In the genomic region with DNA sequence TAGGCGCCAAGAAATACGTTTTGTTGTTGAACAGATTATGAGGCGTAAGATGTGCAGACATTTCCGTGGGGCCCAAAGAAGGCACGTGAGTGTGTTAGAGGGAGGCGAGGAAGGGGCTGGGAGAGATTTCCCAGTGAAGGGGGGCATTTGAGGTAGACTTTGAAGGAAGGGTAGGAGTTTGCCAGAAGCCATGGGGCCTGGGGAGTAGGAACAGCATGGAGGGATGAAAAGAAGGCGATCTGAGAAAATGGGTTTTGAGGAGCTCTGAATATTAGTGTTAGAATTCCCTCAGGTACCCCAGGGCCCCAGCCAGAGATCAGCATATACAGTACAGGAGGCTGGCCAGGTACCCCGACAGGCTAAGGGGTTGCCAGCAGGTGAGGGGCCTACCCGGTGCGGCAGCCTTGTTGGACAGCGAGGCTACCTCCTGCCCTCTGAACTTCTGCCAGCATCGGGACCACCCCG, we compare ENCODE assay signal across 8 cellular contexts. TPM values are rescaled to one million over a fixed set of nuclear protein-coding genes. Genes with fewer than 3 reads are reported as not detected.
DNase-seq lines count a peak whose midpoint lies in the region; ATAC-seq and TF ChIP-seq lines count a peak whose summit lies in the region.

No MANE protein-coding gene starts in this region.

- ATAC-seq in HG03097 (IDR thresholded peaks at IDR 0.05; ENCODE audit: low FRiP score, unreplicated experiment) = no peak

- H3K27me3 ChIP-seq in PC-9 (ENCODE audit: insufficient read depth, low read depth) = no peaks in the 10 kb centered on the region

- peak overlapping the region; percentile 4; the same call in 1 of the 2 replicates for H3K27ac ChIP-seq in PC-9

- no peaks in the 10 kb centered on the region for H3K9me2 ChIP-seq in PC-9 (ENCODE audit: insufficient read depth)

- DNase-seq in GM12865 (ENCODE audit: low read depth) (no peak), PC-9 (no peak), epithelial cell of esophagus (ENCODE audit: low read depth) (no peak), progenitor cell of endocrine pancreas (ENCODE audit: low spot score, unreplicated experiment) (no peak), NCI-H2227 (lab: John Stamatoyannopoulos, UW; ENCODE audit: unreplicated experiment) (no peak), GM19238 (ENCODE audit: insufficient read length, low spot score) (no peak), dedifferentiated amniotic fluid mesenchymal stem cell (ENCODE audit: extremely low spot score) (no peak)

- peak overlapping the region; percentile 95 for H3K4me2 ChIP-seq in PC-9

- intact Hi-C loops in PC-9 (cut with micrococcal nuclease; ENCODE audit: unreplicated experiment) = loop anchor here (1.0 to 5.0 kb wide), 3 partner anchors 19 to 64 kb away; partner anchors contain the start of genes ATF4 and RPS19BP1

- H3K36me3 Mint-ChIP-seq in progenitor cell of endocrine pancreas (ENCODE audit: insufficient read depth) = peaks cover 8% of the 10 kb centered on the region

- POLR2A ChIA-PET in PC-9 (lab: Charles Lee; ENCODE audit: unreplicated experiment) = interaction anchor here (0.5 to 1.0 kb wide), 11 partner anchors 11 to 846 kb away, joined by 3 to 13 read pairs (median 4); partner anchors contain the start of genes ATF4, GTPBP1 and RPL3

- peaks cover 45% of the 10 kb centered on the region for H3K79me2 ChIP-seq in PC-9 (ENCODE audit: low read depth)

- no peaks in the 10 kb centered on the region for H3K9me3 Mint-ChIP-seq in progenitor cell of endocrine pancreas (ENCODE audit: low read depth)

- H3K4me3 ChIP-seq in GM12865 (ENCODE audit: low read depth, low read length) = peak overlapping the region; percentile 95
- H3K4me3 ChIP-seq in PC-9 = peak overlapping the region; percentile 92
- H3K4me3 ChIP-seq in epithelial cell of esophagus (ENCODE audit: low read length) = peak overlapping the region; percentile 89

- peak overlapping the region; percentile 90 for H3K4me3 Mint-ChIP-seq in progenitor cell of endocrine pancreas (ENCODE audit: low read depth)

- peak overlapping the region; percentile 94 for H3K27ac Mint-ChIP-seq in progenitor cell of endocrine pancreas

- peaks cover 10% of the 10 kb centered on the region; the same call in 1 of the 2 replicates for H4K20me1 ChIP-seq in PC-9 (ENCODE audit: insufficient read depth)

- H3K4me1 Mint-ChIP-seq in progenitor cell of endocrine pancreas (ENCODE audit: low read depth) = peaks cover 21% of the 10 kb centered on the region

- peak overlapping the region; percentile 94 for H2AFZ ChIP-seq in PC-9

- TSS peak; percentile 95 for BruUV-seq in PC-9 (replicated peaks; lab: Mats Ljungman, UMichigan)

- no peak for TF ChIP-seq CTCF in GM12865 (IDR thresholded peaks at IDR 0.05; ENCODE audit: insufficient read depth, low read depth, low read length, missing control alignments)
- no peak for TF ChIP-seq CTCF in PC-9 (conservative IDR thresholded peaks at IDR 0.05)
- no peak for TF ChIP-seq CTCF in epithelial cell of esophagus (IDR thresholded peaks at IDR 0.05; ENCODE audit: insufficient read depth, low read depth, low read length, missing control alignments)
- TF ChIP-seq CTCF in progenitor cell of endocrine pancreas (IDR thresholded peaks at IDR 0.05; ENCODE audit: unreplicated experiment) = no peak

- peaks cover 18% of the 10 kb centered on the region; the same call in 1 of the 2 replicates for H3F3A ChIP-seq in PC-9 (ENCODE audit: insufficient read depth, low read depth)

- H3K9me3 ChIP-seq in PC-9 (ENCODE audit: insufficient read depth, low read depth) = no peaks in the 10 kb centered on the region

- peaks cover 23% of the 10 kb centered on the region for H3K36me3 ChIP-seq in PC-9 (ENCODE audit: low read depth)

- no peaks in the 10 kb centered on the region for H3K27me3 Mint-ChIP-seq in progenitor cell of endocrine pancreas

- CTCF ChIA-PET in PC-9 (lab: Charles Lee) = interaction anchor here (0.6 to 0.9 kb wide), 4 partner anchors 13 to 622 kb away, joined by 3 to 4 read pairs (median 3); no protein-coding TSS in a partner anchor

- H3K4me1 ChIP-seq in PC-9 (replicated peaks; ENCODE audit: insufficient read depth) = peaks cover 28% of the 10 kb centered on the region

RNA-seq across cellular contexts. Expression of gene MIEF1, which starts 0.4 kb away (rescaled TPM):
- 36.9 TPM in 2 replicates for total RNA-seq in PC-9 (2021)
- 30.5 and 32.4 TPM in 2 replicates for total RNA-seq in progenitor cell of endocrine pancreas

RNA-seq across cellular contexts. Expression of gene ATF4, which starts 18.7 kb away (rescaled TPM):
- total RNA-seq in PC-9 (2021) (488 and 588 TPM in 2 replicates), progenitor cell of endocrine pancreas (332 and 356 TPM in 2 replicates)

RNA-seq across cellular contexts. Expression of gene RPS19BP1, which starts 30.9 kb away (rescaled TPM):
- 60.7 and 94.3 TPM in 2 replicates for total RNA-seq in PC-9 (2021)
- total RNA-seq in progenitor cell of endocrine pancreas = 45.2 and 48.2 TPM in 2 replicates

RNA-seq across cellular contexts. Expression of gene MGAT3, which starts 44.9 kb away (rescaled TPM):
- total RNA-seq in PC-9 (2021) = not detected in 2 replicates
- 28.8 and 32.7 TPM in 2 replicates for total RNA-seq in progenitor cell of endocrine pancreas
